In the genomic region with DNA sequence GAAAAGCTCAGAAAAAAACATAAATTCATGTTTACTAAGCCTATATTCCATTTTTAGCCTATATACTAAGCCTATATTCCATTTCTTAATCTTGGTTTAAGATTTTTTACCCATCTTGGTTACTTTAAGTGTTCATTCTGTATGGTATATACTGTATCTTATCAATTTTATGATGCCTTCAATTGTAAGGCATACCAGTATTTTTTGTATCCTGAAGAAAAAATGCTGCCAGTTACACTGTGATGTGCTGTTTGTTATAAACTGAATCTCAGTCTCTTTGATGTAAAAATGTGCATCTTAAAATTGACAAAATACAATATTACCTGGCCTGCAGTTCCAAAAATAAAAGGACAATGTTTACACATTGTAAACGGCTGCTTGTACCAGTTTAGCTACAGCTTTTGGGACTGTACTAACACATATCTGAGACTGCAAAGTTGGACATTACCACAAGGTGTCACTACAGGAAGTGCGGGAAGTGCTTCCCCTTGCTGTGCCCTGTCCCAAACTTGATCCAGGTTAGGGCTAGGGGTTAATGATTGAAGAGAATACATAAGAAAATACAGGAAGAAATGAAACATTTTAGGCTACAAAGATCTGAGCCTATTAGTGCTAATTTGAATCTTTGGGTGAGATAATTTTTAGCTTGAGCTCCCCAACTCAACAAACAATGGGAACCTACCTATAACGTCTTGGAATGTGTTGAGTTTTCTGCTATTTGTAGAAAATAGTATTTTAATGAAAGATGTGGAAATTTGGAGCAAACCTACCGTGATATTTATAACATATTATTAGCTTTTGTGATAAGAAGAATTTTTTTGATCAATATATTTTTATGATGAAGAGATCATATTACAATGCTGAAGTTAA, we compare ENCODE assay signal across 8 cellular contexts.
DNase-seq lines count a peak whose midpoint lies in the region; ATAC-seq and TF ChIP-seq lines count a peak whose summit lies in the region.

No MANE protein-coding gene starts in this region.

- no peaks in the 10 kb centered on the region for H3K4me1 Mint-ChIP-seq in stimulated activated memory B cell treated with anti-CD40 and anti-IgM and Interleukin-4, amounts not matched to agents 10 μg/mL and 1 μg/mL and 100 μg/mL, for 72 hours

- H4K20me1 ChIP-seq in DOHH2 (ENCODE audit: control insufficient read depth, insufficient read depth, low read depth, low read length), result no peaks in the 10 kb centered on the region

- TF ChIP-seq CTCF in DOHH2 (IDR thresholded peaks at IDR 0.05; ENCODE audit: low read depth, low read length, poor library complexity, severe bottlenecking) (peak; percentile 82), adrenal gland (IDR thresholded peaks at IDR 0.05) (peak; percentile 22 to 68 (median 48))

- H3K27ac Mint-ChIP-seq in stimulated activated memory B cell treated with anti-CD40 and anti-IgM and Interleukin-4, amounts not matched to agents 10 μg/mL and 1 μg/mL and 100 μg/mL, for 72 hours, result no peak overlapping the region

- H3K4me1 ChIP-seq in DOHH2 (ENCODE audit: control insufficient read depth, low read length), result no peaks in the 10 kb centered on the region
- no peaks in the 10 kb centered on the region for H3K4me1 ChIP-seq in adrenal gland (replicated peaks in 1 of 2)

- no peaks in the 10 kb centered on the region for H3K27me3 ChIP-seq in DOHH2 (ENCODE audit: control insufficient read depth, low read length)
- no peaks in the 10 kb centered on the region for H3K27me3 ChIP-seq in adrenal gland

- ATAC-seq in GM19043 (IDR thresholded peaks at IDR 0.05; ENCODE audit: low read depth, unreplicated experiment) (peak; percentile 94), HG03097 (IDR thresholded peaks at IDR 0.05; ENCODE audit: low FRiP score, unreplicated experiment) (peak; percentile 97)
- ATAC-seq in stimulated activated memory B cell treated with anti-CD40 and anti-IgM and Interleukin-4, amounts not matched to agents 10 μg/mL and 1 μg/mL and 100 μg/mL, for 72 hours, result peak; percentile 64

- WGBS in adrenal gland, 4 donors, result 33 to 43% (median 40%) methylated on average over 4 of the region's 4 CpGs

- H3K36me3 Mint-ChIP-seq in stimulated activated memory B cell treated with anti-CD40 and anti-IgM and Interleukin-4, amounts not matched to agents 10 μg/mL and 1 μg/mL and 100 μg/mL, for 72 hours, result peaks cover 8% of the 10 kb centered on the region

- TF ChIP-seq POLR2A in adrenal gland (IDR thresholded peaks at IDR 0.05), result no peak

- peaks cover 12% of the 10 kb centered on the region for H3K27me3 Mint-ChIP-seq in stimulated activated memory B cell treated with anti-CD40 and anti-IgM and Interleukin-4, amounts not matched to agents 10 μg/mL and 1 μg/mL and 100 μg/mL, for 72 hours

- no peaks in the 10 kb centered on the region for H3K79me2 ChIP-seq in DOHH2 (ENCODE audit: control insufficient read depth, low read length)

- H3K4me3 Mint-ChIP-seq in stimulated activated memory B cell treated with anti-CD40 and anti-IgM and Interleukin-4, amounts not matched to agents 10 μg/mL and 1 μg/mL and 100 μg/mL, for 72 hours, result no peak overlapping the region

- no peak overlapping the region for H3K4me3 ChIP-seq in DOHH2 (ENCODE audit: low read length)
- no peak overlapping the region for H3K4me3 ChIP-seq in adrenal gland

- no peak overlapping the region for H3K4me2 ChIP-seq in DOHH2 (ENCODE audit: low read length)

- peaks cover 4% of the 10 kb centered on the region for H3K9me3 Mint-ChIP-seq in stimulated activated memory B cell treated with anti-CD40 and anti-IgM and Interleukin-4, amounts not matched to agents 10 μg/mL and 1 μg/mL and 100 μg/mL, for 72 hours

- no peaks in the 10 kb centered on the region for H3F3A ChIP-seq in DOHH2 (ENCODE audit: control insufficient read depth, insufficient read depth)

- no peaks in the 10 kb centered on the region for H3K9me3 ChIP-seq in DOHH2 (ENCODE audit: control insufficient read depth, insufficient read depth, low read length)
- H3K9me3 ChIP-seq in adrenal gland (replicated peaks in 1 of 3), result no peaks in the 10 kb centered on the region

- no peaks in the 10 kb centered on the region for H3K9me2 ChIP-seq in DOHH2 (replicated peaks; ENCODE audit: control insufficient read depth, low read length)

- intact Hi-C loops in adrenal gland (cut with DNase I), result no loop called here

- peak; percentile 47 for DNase-seq in NCI-H2171 treated with DMSO at 0.1 percent for 48 hours (lab: John Stamatoyannopoulos, UW)
- peak in 2 of 7 donors; percentile 21 to 28 for DNase-seq in adrenal gland
- peak; percentile 9 for DNase-seq in hepatic stellate cell (ENCODE audit: low spot score)
- no peak for DNase-seq in stimulated activated naive CD4-positive, alpha-beta T cell treated with Interleukin-2 at 50 U/mL for 16 hours (lab: John Stamatoyannopoulos, UW)

- no peaks in the 10 kb centered on the region for H3K36me3 ChIP-seq in DOHH2 (ENCODE audit: control insufficient read depth, low read length)
- no peaks in the 10 kb centered on the region for H3K36me3 ChIP-seq in adrenal gland (replicated peaks in 1 of 2)

- H3K27ac ChIP-seq in DOHH2 (ENCODE audit: low read depth, low read length) (no peak overlapping the region), adrenal gland (no peak overlapping the region)
